Comparison of ENCODE assay signal across 18 cellular contexts in genomic region chr6:22748681-22749080, GRCh38.
"Had no signal": no experiment of that assay in that cellular context is flagged by ENCODE, and none has a peak within 500 bp of the region (broad histone marks: within the 10 kb centered on the region; RNA-seq: fewer than 3 reads in every experiment).

No MANE protein-coding gene starts in this region.

- H3K27me3 ChIP-seq: SJCRH30 had no signal

- ATAC-seq: SK-N-SH treated with all-trans-retinoic acid at 6 μM for 48 hours had no signal

- H3K4me3 ChIP-seq: SJCRH30 had no signal

- H3K4me1 ChIP-seq: SJCRH30 had no signal

- H3K36me3 ChIP-seq: SJCRH30 had no signal

- H3K9me3 ChIP-seq: SJCRH30 had no signal

- H3K27ac ChIP-seq: SJCRH30 had no signal

- DNase-seq: KBM-7, MV-4-11, NCI-H1048, NCI-H1105, NCI-H1417, NCI-H1436 treated with DMSO at 0.1 percent for 48 hours, NCI-H1694, NCI-H1930, NCI-H2081, NCI-H2107, NCI-H2227 treated with DMSO at 0.1 percent for 48 hours, NCI-H524, NCI-H526 treated with DMSO at 0.1 percent for 48 hours, NCI-H774, RPMI8226, SHP77, SJCRH30 had no signal
